Comparison of ENCODE assay signal across 7 cellular contexts in genomic region chr19:48614436-48615144, GRCh38. TPM values are rescaled to one million over a fixed set of nuclear protein-coding genes. Genes with fewer than 3 reads are reported as not detected.
DNase-seq lines count a peak whose midpoint lies in the region; TF ChIP-seq lines count a peak whose summit lies in the region.

Gene FAM83E (minus strand): TSS chr19:48615076. CDS start chr19:48613372, 1,704 bp downstream.

- no peaks in the 10 kb centered on the region for H3K27me3 Mint-ChIP-seq in MCF 10A (ENCODE audit: insufficient read depth, unreplicated experiment)

- no peaks in the 10 kb centered on the region for H3K9me3 ChIP-seq in osteoblast (ENCODE audit: low read depth, low read length)

- intact Hi-C loops in MCF 10A (cut with micrococcal nuclease), result no loop called here

- H3K4me1 ChIP-seq in osteoblast (ENCODE audit: insufficient read depth, low read length), result peaks cover 16% of the 10 kb centered on the region

- peak within 1 kb of the TSS; percentile 51 for H3K27ac Mint-ChIP-seq in MCF 10A (ENCODE audit: low read depth, unreplicated experiment)

- H3K36me3 ChIP-seq in osteoblast (ENCODE audit: insufficient read depth, low read length), result peaks cover 32% of the 10 kb centered on the region

- peak; percentile 27 for DNase-seq in G401 (ENCODE audit: low spot score)
- DNase-seq in NB4 (ENCODE audit: low read depth), result peak; percentile 75
- DNase-seq in MCF 10A (ENCODE audit: unreplicated experiment), result peak; percentile 90
- DNase-seq in osteoblast (ENCODE audit: insufficient read length, low spot score, missing footprints), result peak; percentile 92
- no peak for DNase-seq in medulla oblongata (ENCODE audit: extremely low spot score)
- DNase-seq in activated CD4-positive, CD25-positive, alpha-beta regulatory T cell (lab: John Stamatoyannopoulos, UW), result no peak
- DNase-seq in activated effector memory CD4-positive, alpha-beta T cell treated with anti-CD3 and anti-CD28 coated beads, Interleukin-2, amount 50 U/mL, for 16 hours, result no peak

- in situ Hi-C loops in G401 (cut with HindIII; ENCODE audit: low sequenced_read_pairs), result no loop called here

- TF ChIP-seq POLR2A in NB4 (IDR thresholded peaks at IDR 0.05; ENCODE audit: extremely low read depth, insufficient read length), result no peak

- peaks cover 38% of the 10 kb centered on the region for H3K79me2 ChIP-seq in osteoblast (ENCODE audit: insufficient read depth, low read length)

- BruUV-seq in MCF 10A (replicated peaks; lab: Mats Ljungman, UMichigan), result no TSS peak

- POLR2A ChIA-PET in MCF 10A (lab: Yijun Ruan, JAX), result interaction anchor here (0.7 to 7.2 kb wide), 8 partner anchors 13 to 184 kb away, joined by 3 to 108 read pairs (median 3); no protein-coding TSS in a partner anchor

- H3K4me1 Mint-ChIP-seq in MCF 10A (ENCODE audit: insufficient read depth, unreplicated experiment), result peaks cover 37% of the 10 kb centered on the region

- no peak within 1 kb of the TSS for H3K27ac ChIP-seq in osteoblast (ENCODE audit: low read depth, low read length)

- no peak within 1 kb of the TSS for H2AFZ ChIP-seq in osteoblast (ENCODE audit: low read length)

- peaks cover 41% of the 10 kb centered on the region for H4K20me1 ChIP-seq in osteoblast (ENCODE audit: insufficient read depth, low read length)

- TF ChIP-seq CTCF in NB4 (IDR thresholded peaks at IDR 0.05; ENCODE audit: low read depth, low read length), result no peak
- no peak for TF ChIP-seq CTCF in MCF 10A (IDR thresholded peaks at IDR 0.05; ENCODE audit: unreplicated experiment)
- no peak for TF ChIP-seq CTCF in osteoblast (IDR thresholded peaks at IDR 0.05; ENCODE audit: extremely low read depth, low read depth, low read length)

- CTCF ChIA-PET in MCF 10A (lab: Yijun Ruan, JAX), result no interaction called here

- peak within 1 kb of the TSS; percentile 68 for H3K4me3 ChIP-seq in NB4 (ENCODE audit: low read depth, low read length)
- H3K4me3 ChIP-seq in osteoblast (ENCODE audit: insufficient read depth, low read length), result no peak within 1 kb of the TSS

- no peaks in the 10 kb centered on the region for H3K27me3 ChIP-seq in osteoblast (ENCODE audit: insufficient read depth, low read length)

- no peaks in the 10 kb centered on the region for H3K9me3 Mint-ChIP-seq in MCF 10A (ENCODE audit: unreplicated experiment)

- H3K4me2 ChIP-seq in osteoblast (ENCODE audit: insufficient read depth, low read length), result no peak within 1 kb of the TSS

- peak within 1 kb of the TSS; percentile 87 for H3K4me3 Mint-ChIP-seq in MCF 10A (ENCODE audit: unreplicated experiment)

- H3K36me3 Mint-ChIP-seq in MCF 10A (ENCODE audit: insufficient read depth, unreplicated experiment), result peaks cover 63% of the 10 kb centered on the region

RNA-seq across cellular contexts. Expression of gene FAM83E, which starts in this region (rescaled TPM):
- 0.34 TPM in 1 of 2 replicates, not detected in the other for total RNA-seq in G401 (2014; rRNA removed; shearing (Covaris generic))
- total RNA-seq in MCF 10A (2022), result 0.89 and 2.8 TPM in 2 replicates
- total RNA-seq in osteoblast, result 0.29 TPM in 1 of 2 replicates, not detected in the other

Comparison
In these comparisons a context has a peak if more than half of its experiments do, and no peak if none do; other contexts are left out.
1. Peak in DNase-seq in G401; RNA of the gene not detected or under 1 TPM.
2. Peak in DNase-seq in osteoblast; RNA of the gene not detected or under 1 TPM.
3. DNase-seq: peak in NB4 (single experiment) and MCF 10A (single experiment); none in medulla oblongata (single experiment), activated CD4-positive, CD25-positive, alpha-beta regulatory T cell (0 of 4) and activated effector memory CD4-positive, alpha-beta T cell treated with anti-CD3 and anti-CD28 coated beads, Interleukin-2, amount 50 U/mL, for 16 hours (single experiment).